Comparison of ENCODE assay signal across 1 cellular context in genomic region chr12:132557969-132558856, GRCh38.
TF ChIP-seq lines count a peak whose summit lies in the region.

No MANE protein-coding gene starts in this region.

TF ChIP-seq in HepG2, 621 proteins besides CTCF, POLR2A, EP300 and RAD21 (continued from another document and continues in another):
- TF ChIP-seq ZNF414 (CRISPR knock-in tag; IDR thresholded peaks at IDR 0.05) = no peak
- TF ChIP-seq CBX2 (IDR thresholded peaks at IDR 0.05; ENCODE audit: low read depth, low read length) = no peak
- TF ChIP-seq CBX2 (CRISPR knock-in tag; IDR thresholded peaks at IDR 0.05; ENCODE audit: low read depth) = no peak
- TF ChIP-seq ZNF180 (CRISPR knock-in tag; IDR thresholded peaks at IDR 0.05; ENCODE audit: borderline replicate concordance, low read depth) = no peak
- no peak for TF ChIP-seq NR3C1 (CRISPR knock-in tag; IDR thresholded peaks at IDR 0.05)
- TF ChIP-seq, protein P1, sequence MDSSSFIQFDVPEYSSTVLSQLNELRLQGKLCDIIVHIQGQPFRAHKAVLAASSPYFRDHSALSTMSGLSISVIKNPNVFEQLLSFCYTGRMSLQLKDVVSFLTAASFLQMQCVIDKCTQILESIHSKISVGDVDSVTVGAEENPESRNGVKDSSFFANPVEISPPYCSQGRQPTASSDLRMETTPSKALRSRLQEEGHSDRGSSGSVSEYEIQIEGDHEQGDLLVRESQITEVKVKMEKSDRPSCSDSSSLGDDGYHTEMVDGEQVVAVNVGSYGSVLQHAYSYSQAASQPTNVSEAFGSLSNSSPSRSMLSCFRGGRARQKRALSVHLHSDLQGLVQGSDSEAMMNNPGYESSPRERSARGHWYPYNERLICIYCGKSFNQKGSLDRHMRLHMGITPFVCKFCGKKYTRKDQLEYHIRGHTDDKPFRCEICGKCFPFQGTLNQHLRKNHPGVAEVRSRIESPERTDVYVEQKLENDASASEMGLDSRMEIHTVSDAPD (CRISPR knock-in tag; IDR thresholded peaks at IDR 0.05) = no peak
- peak; percentile 31; the same call in 1 of the 2 replicates for TF ChIP-seq RARA (CRISPR knock-in tag; IDR thresholded peaks at IDR 0.05)
- no peak for TF ChIP-seq SRSF4 (IDR thresholded peaks at IDR 0.05; ENCODE audit: low read depth, low read length, poor library complexity, severe bottlenecking)
- no peak for TF ChIP-seq HNF1B (CRISPR knock-in tag; IDR thresholded peaks at IDR 0.05)
- no peak for TF ChIP-seq ATAD3A (CRISPR knock-in tag; IDR thresholded peaks at IDR 0.05)
- peak; percentile 69 for TF ChIP-seq ELF1 (CRISPR knock-in tag; IDR thresholded peaks at IDR 0.05)
- 0 out of 2 replicates have a peak, but pooled peaks have one; percentile 38 for TF ChIP-seq ZFP37 (CRISPR knock-in tag; IDR thresholded peaks at IDR 0.05; ENCODE audit: borderline replicate concordance)
- TF ChIP-seq PHF20 (CRISPR knock-in tag; IDR thresholded peaks at IDR 0.05) = 0 out of 2 replicates have a peak, but pooled peaks have one; percentile 12
- TF ChIP-seq ZNF749 (CRISPR knock-in tag; IDR thresholded peaks at IDR 0.05; ENCODE audit: borderline replicate concordance) = no peak
- TF ChIP-seq ZFP91 (CRISPR knock-in tag; IDR thresholded peaks at IDR 0.05; ENCODE audit: borderline replicate concordance) = 0 out of 2 replicates have a peak, but pooled peaks have one; percentile 23
- TF ChIP-seq YEATS2 (CRISPR knock-in tag; IDR thresholded peaks at IDR 0.05; ENCODE audit: borderline replicate concordance) = no peak
- TF ChIP-seq, protein P2, sequence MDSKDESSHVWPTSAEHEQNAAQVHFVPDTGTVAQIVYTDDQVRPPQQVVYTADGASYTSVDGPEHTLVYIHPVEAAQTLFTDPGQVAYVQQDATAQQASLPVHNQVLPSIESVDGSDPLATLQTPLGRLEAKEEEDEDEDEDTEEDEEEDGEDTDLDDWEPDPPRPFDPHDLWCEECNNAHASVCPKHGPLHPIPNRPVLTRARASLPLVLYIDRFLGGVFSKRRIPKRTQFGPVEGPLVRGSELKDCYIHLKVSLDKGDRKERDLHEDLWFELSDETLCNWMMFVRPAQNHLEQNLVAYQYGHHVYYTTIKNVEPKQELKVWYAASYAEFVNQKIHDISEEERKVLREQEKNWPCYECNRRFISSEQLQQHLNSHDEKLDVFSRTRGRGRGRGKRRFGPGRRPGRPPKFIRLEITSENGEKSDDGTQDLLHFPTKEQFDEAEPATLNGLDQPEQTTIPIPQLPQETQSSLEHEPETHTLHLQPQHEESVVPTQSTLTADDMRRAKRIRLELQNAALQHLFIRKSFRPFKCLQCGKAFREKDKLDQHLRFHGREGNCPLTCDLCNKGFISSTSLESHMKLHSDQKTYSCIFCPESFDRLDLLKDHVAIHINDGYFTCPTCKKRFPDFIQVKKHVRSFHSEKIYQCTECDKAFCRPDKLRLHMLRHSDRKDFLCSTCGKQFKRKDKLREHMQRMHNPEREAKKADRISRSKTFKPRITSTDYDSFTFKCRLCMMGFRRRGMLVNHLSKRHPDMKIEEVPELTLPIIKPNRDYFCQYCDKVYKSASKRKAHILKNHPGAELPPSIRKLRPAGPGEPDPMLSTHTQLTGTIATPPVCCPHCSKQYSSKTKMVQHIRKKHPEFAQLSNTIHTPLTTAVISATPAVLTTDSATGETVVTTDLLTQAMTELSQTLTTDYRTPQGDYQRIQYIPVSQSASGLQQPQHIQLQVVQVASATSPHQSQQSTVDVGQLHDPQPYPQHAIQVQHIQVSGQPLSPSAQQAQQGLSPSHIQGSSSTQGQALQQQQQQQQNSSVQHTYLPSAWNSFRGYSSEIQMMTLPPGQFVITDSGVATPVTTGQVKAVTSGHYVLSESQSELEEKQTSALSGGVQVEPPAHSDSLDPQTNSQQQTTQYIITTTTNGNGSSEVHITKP (CRISPR knock-in tag; IDR thresholded peaks at IDR 0.05; ENCODE audit: low read depth) = no peak
- TF ChIP-seq SUZ12 (IDR thresholded peaks at IDR 0.05; ENCODE audit: low read depth, low read length) = no peak
- TF ChIP-seq GMEB1 (CRISPR knock-in tag; IDR thresholded peaks at IDR 0.05; ENCODE audit: borderline replicate concordance) = peak; percentile 41; the same call in 1 of the 2 replicates
- TF ChIP-seq ZNF646 (CRISPR knock-in tag; IDR thresholded peaks at IDR 0.05) = no peak
- TF ChIP-seq, protein P3, sequence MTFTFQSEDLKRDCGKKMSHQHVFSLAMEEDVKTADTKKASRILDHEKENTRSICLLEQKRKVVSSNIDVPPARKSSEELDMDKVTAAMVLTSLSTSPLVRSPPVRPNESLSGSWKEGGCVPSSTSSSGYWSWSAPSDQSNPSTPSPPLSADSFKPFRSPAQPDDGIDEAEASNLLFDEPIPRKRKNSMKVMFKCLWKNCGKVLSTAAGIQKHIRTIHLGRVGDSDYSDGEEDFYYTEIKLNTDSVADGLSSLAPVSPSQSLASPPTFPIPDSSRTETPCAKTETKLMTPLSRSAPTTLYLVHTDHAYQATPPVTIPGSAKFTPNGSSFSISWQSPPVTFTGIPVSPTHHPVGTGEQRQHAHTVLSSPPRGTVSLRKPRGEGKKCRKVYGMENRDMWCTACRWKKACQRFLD (CRISPR knock-in tag; IDR thresholded peaks at IDR 0.05; ENCODE audit: borderline replicate concordance) = no peak
- TF ChIP-seq RNF219 (CRISPR knock-in tag; IDR thresholded peaks at IDR 0.05) = no peak
- TF ChIP-seq THAP11 (CRISPR knock-in tag; IDR thresholded peaks at IDR 0.05) = peak; percentile 35; the same call in 1 of the 2 replicates
- no peak for TF ChIP-seq STAG1 (CRISPR knock-in tag; IDR thresholded peaks at IDR 0.05)
- TF ChIP-seq MXI1 (IDR thresholded peaks at IDR 0.05; ENCODE audit: borderline replicate concordance, low read depth, low read length) = peak; percentile 29; the same call in 1 of the 3 replicates
- TF ChIP-seq, protein P4, sequence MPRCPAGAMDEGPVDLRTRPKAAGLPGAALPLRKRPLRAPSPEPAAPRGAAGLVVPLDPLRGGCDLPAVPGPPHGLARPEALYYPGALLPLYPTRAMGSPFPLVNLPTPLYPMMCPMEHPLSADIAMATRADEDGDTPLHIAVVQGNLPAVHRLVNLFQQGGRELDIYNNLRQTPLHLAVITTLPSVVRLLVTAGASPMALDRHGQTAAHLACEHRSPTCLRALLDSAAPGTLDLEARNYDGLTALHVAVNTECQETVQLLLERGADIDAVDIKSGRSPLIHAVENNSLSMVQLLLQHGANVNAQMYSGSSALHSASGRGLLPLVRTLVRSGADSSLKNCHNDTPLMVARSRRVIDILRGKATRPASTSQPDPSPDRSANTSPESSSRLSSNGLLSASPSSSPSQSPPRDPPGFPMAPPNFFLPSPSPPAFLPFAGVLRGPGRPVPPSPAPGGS (CRISPR knock-in tag; IDR thresholded peaks at IDR 0.05) = 0 out of 2 replicates have a peak, but pooled peaks have one; percentile 51
- peak; percentile 34; the same call in 1 of the 2 replicates for TF ChIP-seq ZNF768 (CRISPR knock-in tag; IDR thresholded peaks at IDR 0.05)
- TF ChIP-seq POLR2AphosphoS2 (IDR thresholded peaks at IDR 0.05; ENCODE audit: low read depth, low read length) = no peak
- no peak for TF ChIP-seq ZNF724P (CRISPR knock-in tag; IDR thresholded peaks at IDR 0.05; ENCODE audit: borderline replicate concordance)
